ENCODE assay signal across 23 cellular contexts in the genomic region with DNA sequence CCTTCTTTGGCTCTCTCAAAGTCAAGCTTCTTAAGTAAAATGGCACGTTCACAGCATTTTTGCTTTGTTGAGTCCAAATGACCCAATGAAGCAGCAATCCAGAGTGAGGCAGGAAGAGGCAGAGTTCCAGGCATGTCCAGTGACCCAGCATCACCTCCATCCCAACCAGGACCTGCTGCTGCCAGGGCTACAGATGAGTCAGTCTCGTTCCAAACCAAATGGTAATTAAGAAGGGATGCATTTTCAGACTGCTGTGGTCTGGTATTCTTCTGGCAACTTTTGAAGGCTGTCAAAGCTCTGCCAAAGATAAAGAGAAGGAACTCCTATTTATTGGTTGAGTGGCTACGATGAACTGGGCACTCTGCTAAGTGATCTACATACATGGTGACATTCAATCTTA.
DNase-seq lines count a peak whose midpoint lies in the region; ATAC-seq, FAIRE-seq and TF ChIP-seq lines count a peak whose summit lies in the region.
"Had no signal": no experiment of that assay in that cellular context is flagged by ENCODE, and none has a peak within 500 bp of the region (broad histone marks: within the 10 kb centered on the region; RNA-seq: fewer than 3 reads in every experiment).

No MANE protein-coding gene starts in this region.

- peaks cover 5% of the 10 kb centered on the region for H3K27me3 Mint-ChIP-seq in astrocyte (ENCODE audit: low read depth, unreplicated experiment)
- H3K27me3 Mint-ChIP-seq: activated T-helper 17 cell treated with anti-CD3 and anti-CD28 coated beads, Interleukin-2, amount 50 U/mL, for 72 hours; CD4-positive, CD25-positive, alpha-beta regulatory T cell had no signal

- no peak overlapping the region for H3K27ac Mint-ChIP-seq in astrocyte (ENCODE audit: unreplicated experiment)
- H3K27ac Mint-ChIP-seq: activated T-helper 17 cell treated with anti-CD3 and anti-CD28 coated beads, Interleukin-2, amount 50 U/mL, for 72 hours; CD4-positive, CD25-positive, alpha-beta regulatory T cell; nephron; progenitor cell of endocrine pancreas; stimulated activated effector memory CD8-positive, alpha-beta T cell treated with anti-CD3 and anti-CD28 coated beads, Interleukin-12 subunit alpha, Interleukin-12 subunit beta, amount 100 ng/mL, for 72 hours had no signal

- H3K4me2 ChIP-seq in astrocyte (ENCODE audit: low read length) = no peak overlapping the region

- H3K27me3 ChIP-seq in left ventricle myocardium inferior (ENCODE audit: low read depth) (no peaks in the 10 kb centered on the region), astrocyte (ENCODE audit: insufficient read depth, low read length) (no peaks in the 10 kb centered on the region)
- H3K27me3 ChIP-seq: thyroid gland had no signal

- DNase-seq in left ventricle myocardium superior = no peak
- no peak for DNase-seq in left ventricle myocardium inferior
- DNase-seq in astrocyte (ENCODE audit: low read depth) = peak; percentile 94
- DNase-seq in foreskin fibroblast = peak; percentile 82 to 90
- no peak for DNase-seq in effector CD4-positive, alpha-beta T cell
- DNase-seq in NCI-H748 (lab: John Stamatoyannopoulos, UW; ENCODE audit: unreplicated experiment) = no peak
- DNase-seq: activated CD8-positive, alpha-beta memory T cell treated with anti-CD3 and anti-CD28 coated beads for 24 hours; CD4-positive, CD25-positive, alpha-beta regulatory T cell; cerebellar nuclear complex; mammary epithelial cell; NCI-H187; NCI-H446 treated with DMSO at 0.1 percent for 48 hours; SHP77 treated with DMSO at 0.1 percent for 48 hours; T-helper 2 cell had no signal

- H3K36me3 ChIP-seq in left ventricle myocardium inferior (no peaks in the 10 kb centered on the region), astrocyte (ENCODE audit: insufficient read depth, low read length) (no peaks in the 10 kb centered on the region)
- H3K36me3 ChIP-seq: thyroid gland had no signal

- H3K9me3 Mint-ChIP-seq in astrocyte (ENCODE audit: unreplicated experiment) = peaks cover 2% of the 10 kb centered on the region

- H3K4me1 Mint-ChIP-seq in astrocyte (ENCODE audit: low read depth, unreplicated experiment) = peaks cover 8% of the 10 kb centered on the region
- H3K4me1 Mint-ChIP-seq: activated T-helper 17 cell treated with anti-CD3 and anti-CD28 coated beads, Interleukin-2, amount 50 U/mL, for 72 hours; CD4-positive, CD25-positive, alpha-beta regulatory T cell; nephron; stimulated activated effector memory CD8-positive, alpha-beta T cell treated with anti-CD3 and anti-CD28 coated beads, Interleukin-12 subunit alpha, Interleukin-12 subunit beta, amount 100 ng/mL, for 72 hours had no signal

- H3K9ac ChIP-seq in astrocyte (ENCODE audit: low read length) = no peak overlapping the region

- H3K36me3 Mint-ChIP-seq in astrocyte (ENCODE audit: low read depth, unreplicated experiment) = no peaks in the 10 kb centered on the region
- H3K36me3 Mint-ChIP-seq: CD4-positive, CD25-positive, alpha-beta regulatory T cell; stimulated activated effector memory CD8-positive, alpha-beta T cell treated with anti-CD3 and anti-CD28 coated beads, Interleukin-12 subunit alpha, Interleukin-12 subunit beta, amount 100 ng/mL, for 72 hours had no signal

- no peaks in the 10 kb centered on the region for H4K20me1 ChIP-seq in astrocyte (ENCODE audit: insufficient read depth, low read length)

- H3K4me3 ChIP-seq in left ventricle myocardium inferior = no peak overlapping the region
- H3K4me3 ChIP-seq in astrocyte (ENCODE audit: insufficient read depth, low read depth, low read length) = no peak overlapping the region
- no peak overlapping the region for H3K4me3 ChIP-seq in foreskin fibroblast (ENCODE audit: low read depth in 1 of 2, low read length in 2 of 2)
- H3K4me3 ChIP-seq: thyroid gland had no signal

- H3K27ac ChIP-seq in left ventricle myocardium inferior (replicated peaks) (no peak overlapping the region), astrocyte (ENCODE audit: low read depth, low read length) (no peak overlapping the region)
- H3K27ac ChIP-seq: thyroid gland had no signal

- no peak for FAIRE-seq in astrocyte (lab: Jason Lieb, UNC)
- FAIRE-seq: GM18507 had no signal

- ATAC-seq in left ventricle myocardium superior (peak; percentile 15), HG03521 (IDR thresholded peaks at IDR 0.05; ENCODE audit: unreplicated experiment) (no peak), GM18873 (IDR thresholded peaks at IDR 0.05; ENCODE audit: low FRiP score, unreplicated experiment) (no peak)
- ATAC-seq: activated T-helper 17 cell treated with anti-CD3 and anti-CD28 coated beads, Interleukin-2, amount 50 U/mL, for 72 hours; HCT116; stimulated activated effector memory CD8-positive, alpha-beta T cell treated with anti-CD3 and anti-CD28 coated beads, Interleukin-12 subunit alpha, Interleukin-12 subunit beta, amount 100 ng/mL, for 72 hours had no signal

- intact Hi-C loops in left ventricle myocardium superior (cut with micrococcal nuclease) (no loop called here), left ventricle myocardium inferior (cut with micrococcal nuclease) (no loop called here)

- TF ChIP-seq CTCF in left ventricle myocardium inferior (IDR thresholded peaks at IDR 0.05; ENCODE audit: borderline replicate concordance) = no peak
- TF ChIP-seq CTCF in astrocyte (IDR thresholded peaks at IDR 0.05; ENCODE audit: insufficient read depth, low read depth, low read length) = no peak
- no peak for TF ChIP-seq CTCF in foreskin fibroblast (IDR thresholded peaks at IDR 0.05; ENCODE audit: low read depth, low read length)

- no peaks in the 10 kb centered on the region for H3K79me2 ChIP-seq in astrocyte (ENCODE audit: insufficient read depth, low read length)

- H3K4me3 Mint-ChIP-seq in astrocyte (ENCODE audit: unreplicated experiment) = no peak overlapping the region
- H3K4me3 Mint-ChIP-seq: activated T-helper 17 cell treated with anti-CD3 and anti-CD28 coated beads, Interleukin-2, amount 50 U/mL, for 72 hours; CD4-positive, CD25-positive, alpha-beta regulatory T cell; nephron; stimulated activated effector memory CD8-positive, alpha-beta T cell treated with anti-CD3 and anti-CD28 coated beads, Interleukin-12 subunit alpha, Interleukin-12 subunit beta, amount 100 ng/mL, for 72 hours had no signal

- H3K4me1 ChIP-seq in left ventricle myocardium inferior (no peaks in the 10 kb centered on the region), astrocyte (ENCODE audit: insufficient read depth, low read length) (peaks cover 9% of the 10 kb centered on the region)
- H3K4me1 ChIP-seq: thyroid gland had no signal

- no peak overlapping the region for H2AFZ ChIP-seq in astrocyte (ENCODE audit: low read depth, low read length)

- H3K9me3 ChIP-seq in left ventricle myocardium inferior (replicated peaks) = peaks cover 3% of the 10 kb centered on the region
- no peaks in the 10 kb centered on the region for H3K9me3 ChIP-seq in astrocyte (ENCODE audit: insufficient read depth, low read depth, low read length)

Comparison
In these comparisons a context has a peak if more than half of its experiments do, and no peak if none do; other contexts are left out.
1. DNase-seq: peak in astrocyte (single experiment) and foreskin fibroblast (2 of 2); none in left ventricle myocardium superior (single experiment), left ventricle myocardium inferior (single experiment), effector CD4-positive, alpha-beta T cell (single experiment) and NCI-H748 (single experiment).